ENCODE assay signal across 10 cellular contexts in the genomic region with DNA sequence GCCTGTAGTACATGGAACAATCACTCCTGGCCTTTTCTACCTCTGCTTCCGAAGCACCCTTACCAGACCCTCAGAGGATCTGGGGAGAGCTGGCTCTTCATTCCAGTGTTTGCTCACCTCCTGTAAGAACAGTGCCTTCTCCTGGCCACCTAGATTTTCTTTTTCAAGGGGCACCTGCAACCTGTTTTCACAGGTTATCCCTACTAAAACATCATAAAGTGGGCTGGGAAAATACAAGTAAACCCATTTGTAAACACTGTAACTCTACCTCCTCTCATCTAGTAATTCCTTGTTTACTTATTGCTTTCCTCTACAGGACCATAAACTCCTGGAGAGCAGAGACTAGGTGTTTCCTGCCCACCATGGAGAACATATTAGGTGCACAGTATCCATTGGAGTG. TPM values are rescaled to one million over a fixed set of nuclear protein-coding genes. Genes with fewer than 3 reads are reported as not detected.
A peak's percentile ranks its signal among the peaks of the same experiment; 100 is the strongest.
DNase-seq lines count a peak whose midpoint lies in the region; ATAC-seq and TF ChIP-seq lines count a peak whose summit lies in the region.
"Had no signal": no experiment of that assay in that cellular context is flagged by ENCODE, and none has a peak within 500 bp of the region (broad histone marks: within the 10 kb centered on the region; RNA-seq: fewer than 3 reads in every experiment).

No MANE protein-coding gene starts in this region.

- no peaks in the 10 kb centered on the region for H4K20me1 ChIP-seq in GM23338 (replicated peaks; ENCODE audit: insufficient read depth)

- no peak for DNase-seq in CD8-positive, alpha-beta memory T cell
- DNase-seq in GM23338 (ENCODE audit: low spot score) (no peak), mesendoderm (peak; percentile 2), nucleus accumbens (lab: John Stamatoyannopoulos, UW) (no peak), midbrain (lab: John Stamatoyannopoulos, UW) (no peak)
- DNase-seq in activated CD8-positive, alpha-beta T cell treated with anti-CD3 and anti-CD28 coated beads for 36 hours: no peak
- DNase-seq: NCI-H1694 had no signal

- no peaks in the 10 kb centered on the region for H3K36me3 ChIP-seq in CD8-positive, alpha-beta memory T cell (ENCODE audit: insufficient read depth, low read length)
- H3K36me3 ChIP-seq in GM23338 (ENCODE audit: insufficient read depth) (no peaks in the 10 kb centered on the region), mesendoderm (ENCODE audit: control insufficient read depth, insufficient read depth, low read length) (no peaks in the 10 kb centered on the region)

- no peak overlapping the region for H3K18ac ChIP-seq in mesendoderm (ENCODE audit: low read length)

- H3K4me3 ChIP-seq in CD8-positive, alpha-beta memory T cell (ENCODE audit: low read length): peak overlapping the region; percentile 74
- peak overlapping the region; percentile 87 for H3K4me3 ChIP-seq in GM23338
- no peak overlapping the region for H3K4me3 ChIP-seq in mesendoderm (ENCODE audit: low read length)

- no peaks in the 10 kb centered on the region for H3K27me3 ChIP-seq in CD8-positive, alpha-beta memory T cell (ENCODE audit: insufficient read depth, low read length, poor library complexity, severe bottlenecking)
- H3K27me3 ChIP-seq in GM23338 (ENCODE audit: insufficient read depth) (peaks cover 14% of the 10 kb centered on the region; the same call in 1 of the 2 replicates), mesendoderm (ENCODE audit: insufficient read depth, low read length, poor library complexity) (no peaks in the 10 kb centered on the region)

- peaks cover 9% of the 10 kb centered on the region for H3K4me1 ChIP-seq in CD8-positive, alpha-beta memory T cell (ENCODE audit: insufficient read depth, low read length)
- H3K4me1 ChIP-seq in GM23338 (ENCODE audit: insufficient read depth) (peaks cover 7% of the 10 kb centered on the region; the same call in 1 of the 2 replicates), mesendoderm (ENCODE audit: control insufficient read depth, low read depth, low read length) (peaks cover 3% of the 10 kb centered on the region)

- no peaks in the 10 kb centered on the region for H3K9me2 ChIP-seq in GM23338 (ENCODE audit: insufficient read depth)

- H2AK5ac ChIP-seq in mesendoderm (ENCODE audit: low read length): no peak overlapping the region

- CTCF ChIA-PET in CD8-positive, alpha-beta memory T cell (lab: Charles Lee): interaction anchor here (0.5 to 1.1 kb wide), 4 partner anchors 55 to 79 kb away, joined by 3 to 4 read pairs (median 4); no protein-coding TSS in a partner anchor
- CTCF ChIA-PET in activated CD8-positive, alpha-beta T cell treated with anti-CD3 and anti-CD28 coated beads for 36 hours (lab: Charles Lee): interaction anchor here (0.8 to 0.9 kb wide), 2 partner anchors 27 to 34 kb away, joined by 3 to 4 read pairs; no protein-coding TSS in a partner anchor

- H3K79me2 ChIP-seq in GM23338 (replicated peaks; ENCODE audit: insufficient read depth) (no peaks in the 10 kb centered on the region), mesendoderm (ENCODE audit: control insufficient read depth, insufficient read depth, low read length) (no peaks in the 10 kb centered on the region)

- no peak overlapping the region for H3K9ac ChIP-seq in mesendoderm (ENCODE audit: low read length)

- TF ChIP-seq CTCF in GM23338 (conservative IDR thresholded peaks at IDR 0.05; ENCODE audit: low read depth in 2 of 2): no peak
- TF ChIP-seq CTCF in activated CD8-positive, alpha-beta T cell treated with anti-CD3 and anti-CD28 coated beads for 36 hours (IDR thresholded peaks at IDR 0.05): no peak

- WGBS in mesendoderm (ENCODE audit: extremely low coverage, insufficient coverage, low lambda C conversion rate): no CpG with 5 or more reads among the region's 1 CpG

- H3K56ac ChIP-seq in mesendoderm (ENCODE audit: low read length): no peak overlapping the region

- no peak for ATAC-seq in GM23338
- ATAC-seq in activated CD8-positive, alpha-beta T cell treated with anti-CD3 and anti-CD28 coated beads for 36 hours: no peak
- ATAC-seq in GM19351 (IDR thresholded peaks at IDR 0.05; ENCODE audit: unreplicated experiment): no peak
- ATAC-seq in HG02981 (IDR thresholded peaks at IDR 0.05; ENCODE audit: unreplicated experiment): no peak

- H3K23ac ChIP-seq in mesendoderm (ENCODE audit: low read length): no peak overlapping the region

- H3K4me3 Mint-ChIP-seq in CD8-positive, alpha-beta memory T cell: peak overlapping the region; percentile 89 to 100 (median 97)
- H3K4me3 Mint-ChIP-seq in GM23338: peak overlapping the region; percentile 95
- peak overlapping the region; percentile 81 for H3K4me3 Mint-ChIP-seq in activated CD8-positive, alpha-beta T cell treated with anti-CD3 and anti-CD28 coated beads for 36 hours

- H3K4me2 ChIP-seq in GM23338 (peak overlapping the region; percentile 99), mesendoderm (ENCODE audit: low read length) (no peak overlapping the region)

- no peak overlapping the region for H2BK5ac ChIP-seq in mesendoderm (ENCODE audit: low read length)

- peaks cover 43 to 52% (median 48%) of the 10 kb centered on the region in 3 donors for H3K4me1 Mint-ChIP-seq in CD8-positive, alpha-beta memory T cell
- H3K4me1 Mint-ChIP-seq in GM23338: peaks cover 11% of the 10 kb centered on the region
- peaks cover 25% of the 10 kb centered on the region for H3K4me1 Mint-ChIP-seq in activated CD8-positive, alpha-beta T cell treated with anti-CD3 and anti-CD28 coated beads for 36 hours (ENCODE audit: low read depth)

- no peak overlapping the region for H3K4ac ChIP-seq in mesendoderm (ENCODE audit: low read depth, low read length)

- H3K9me3 ChIP-seq in CD8-positive, alpha-beta memory T cell (ENCODE audit: low read length): no peaks in the 10 kb centered on the region

- H3K9me3 Mint-ChIP-seq in CD8-positive, alpha-beta memory T cell: no peaks in the 10 kb centered on the region
- H3K9me3 Mint-ChIP-seq in GM23338: no peaks in the 10 kb centered on the region; the same call in 2 of the 3 replicates
- H3K9me3 Mint-ChIP-seq in activated CD8-positive, alpha-beta T cell treated with anti-CD3 and anti-CD28 coated beads for 36 hours: no peaks in the 10 kb centered on the region

- H4K5ac ChIP-seq in mesendoderm (ENCODE audit: low read length): no peak overlapping the region

- H3K27me3 Mint-ChIP-seq in CD8-positive, alpha-beta memory T cell: no peaks in the 10 kb centered on the region
- H3K27me3 Mint-ChIP-seq in GM23338 (ENCODE audit: insufficient read depth, low read depth, poor library complexity): peaks cover 13% of the 10 kb centered on the region
- H3K27me3 Mint-ChIP-seq in activated CD8-positive, alpha-beta T cell treated with anti-CD3 and anti-CD28 coated beads for 36 hours: no peaks in the 10 kb centered on the region

- H3F3A ChIP-seq in GM23338 (replicated peaks; ENCODE audit: low read depth): no peaks in the 10 kb centered on the region

- H4K8ac ChIP-seq in mesendoderm (ENCODE audit: low read depth, low read length): no peak overlapping the region

- intact Hi-C loops in activated CD8-positive, alpha-beta T cell treated with anti-CD3 and anti-CD28 coated beads for 36 hours (cut with micrococcal nuclease): loop anchor here (5.0 kb wide), 1 partner anchor 67 kb away; no protein-coding TSS in a partner anchor

- no peak overlapping the region for H2BK15ac ChIP-seq in mesendoderm (replicated peaks; ENCODE audit: low read depth)

- H3K27ac Mint-ChIP-seq in CD8-positive, alpha-beta memory T cell: peak overlapping the region; percentile 81 to 100 (median 90)
- H3K27ac Mint-ChIP-seq in GM23338: no peak overlapping the region
- H3K27ac Mint-ChIP-seq in activated CD8-positive, alpha-beta T cell treated with anti-CD3 and anti-CD28 coated beads for 36 hours: peak overlapping the region; percentile 80

- peaks cover 0 to 4% (median 1%) of the 10 kb centered on the region in 3 donors for H3K36me3 Mint-ChIP-seq in CD8-positive, alpha-beta memory T cell
- H3K36me3 Mint-ChIP-seq in GM23338 (ENCODE audit: low read depth): no peaks in the 10 kb centered on the region
- H3K36me3 Mint-ChIP-seq in activated CD8-positive, alpha-beta T cell treated with anti-CD3 and anti-CD28 coated beads for 36 hours (ENCODE audit: low read depth): no peaks in the 10 kb centered on the region

- H3K27ac ChIP-seq in CD8-positive, alpha-beta memory T cell (ENCODE audit: low read depth, low read length): no peak overlapping the region
- H3K27ac ChIP-seq in GM23338 (ENCODE audit: low read depth) (no peak overlapping the region), mesendoderm (ENCODE audit: low read depth, low read length) (no peak overlapping the region)

- peak overlapping the region; percentile 99 for H2AFZ ChIP-seq in GM23338

- no peaks in the 10 kb centered on the region for H3K79me1 ChIP-seq in mesendoderm (ENCODE audit: low read length)

- H2BK120ac ChIP-seq in mesendoderm (ENCODE audit: low read depth, low read length): no peak overlapping the region

- POLR2A ChIA-PET in CD8-positive, alpha-beta memory T cell (lab: Charles Lee): no interaction called here
- POLR2A ChIA-PET in activated CD8-positive, alpha-beta T cell treated with anti-CD3 and anti-CD28 coated beads for 36 hours (lab: Charles Lee): no interaction called here

RNA-seq across cellular contexts. Expression of a gene that starts 1.1 kb away (rescaled TPM):
- total RNA-seq in CD8-positive, alpha-beta memory T cell: 1 to 10 TPM; 5.7 to 6.7 TPM
- 37.0 TPM for polyA plus RNA-seq in CD8-positive, alpha-beta memory T cell
- total RNA-seq in GM23338 (2014; rRNA removed; shearing (Covaris generic)): 2.3 and 2.4 TPM in 2 replicates
- polyA plus RNA-seq in GM23338 (2016; fragmentation: Nextera tagmentation; extraction: Ambion mirVana): 0.65 and 0.68 TPM in 2 replicates
- total RNA-seq in activated CD8-positive, alpha-beta T cell treated with anti-CD3 and anti-CD28 coated beads for 36 hours: 1 to 10 TPM; 4.1 to 4.7 TPM
- 1.4 TPM for polyA plus RNA-seq in mesendoderm (2013, experiment 1 of 2)
- 1.2 TPM for polyA plus RNA-seq in mesendoderm (2013, experiment 2 of 2)
- total RNA-seq: dermis blood vessel endothelial cell had no signal
